ENCODE assay signal across 8 cellular contexts in the genomic region with DNA sequence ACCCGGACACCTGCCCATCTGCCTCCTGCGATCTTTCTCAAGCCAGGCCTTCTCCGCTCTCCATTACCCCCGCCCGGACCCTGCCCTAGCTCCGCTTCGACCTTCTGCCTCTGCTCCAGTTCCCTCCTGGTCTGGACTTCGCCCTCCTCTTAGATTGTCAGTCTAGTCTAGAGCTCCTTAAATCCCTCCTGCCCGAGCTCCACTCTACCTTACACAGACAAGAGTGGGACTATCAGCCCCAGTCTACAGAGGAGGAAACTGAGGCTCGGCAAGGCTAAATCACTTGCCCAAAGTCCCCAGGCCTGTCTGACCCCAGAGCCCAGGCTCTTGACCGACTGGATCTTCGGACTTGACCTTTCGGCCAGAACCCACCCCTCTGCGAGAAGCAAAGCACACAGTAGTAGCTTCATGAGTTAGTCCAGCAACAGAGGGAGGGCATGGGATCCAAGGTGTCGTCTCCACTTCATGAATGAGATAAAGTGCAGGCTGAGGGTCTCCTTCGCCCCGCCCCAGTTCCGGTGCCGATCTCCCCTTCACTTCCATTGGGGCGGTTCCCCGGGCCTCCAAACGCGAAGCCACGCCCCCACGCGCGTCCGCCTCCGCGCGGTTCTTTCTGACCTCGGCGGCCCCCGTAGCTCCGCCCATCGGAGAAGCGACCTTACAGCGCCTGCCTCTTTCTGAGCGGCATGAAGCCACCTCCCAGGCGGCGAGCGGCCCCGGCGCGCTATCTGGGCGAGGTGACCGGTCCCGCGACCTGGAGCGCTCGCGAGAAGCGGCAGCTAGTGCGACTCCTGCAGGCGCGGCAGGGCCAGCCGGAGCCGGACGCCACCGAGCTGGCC. TPM values are rescaled to one million over a fixed set of nuclear protein-coding genes. Genes with fewer than 3 reads are reported as not detected.
DNase-seq lines count a peak whose midpoint lies in the region; ATAC-seq and TF ChIP-seq lines count a peak whose summit lies in the region.

A gene with protein sequence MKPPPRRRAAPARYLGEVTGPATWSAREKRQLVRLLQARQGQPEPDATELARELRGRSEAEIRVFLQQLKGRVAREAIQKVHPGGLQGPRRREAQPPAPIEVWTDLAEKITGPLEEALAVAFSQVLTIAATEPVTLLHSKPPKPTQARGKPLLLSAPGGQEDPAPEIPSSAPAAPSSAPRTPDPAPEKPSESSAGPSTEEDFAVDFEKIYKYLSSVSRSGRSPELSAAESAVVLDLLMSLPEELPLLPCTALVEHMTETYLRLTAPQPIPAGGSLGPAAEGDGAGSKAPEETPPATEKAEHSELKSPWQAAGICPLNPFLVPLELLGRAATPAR (plus strand): TSS at position 658 of the 839 bp plus-strand sequence. CDS start 29 bp downstream, at position 687.

- H3K27ac ChIP-seq in BLaER1 (0 out of 2 replicates have a peak within 1 kb of the TSS, but pooled peaks have one; percentile 48), right lobe of liver (peak within 1 kb of the TSS; percentile 66 to 81 (median 72))

- peaks cover 89% of the 10 kb centered on the region for H4K20me1 ChIP-seq in BLaER1

- H3K4me1 ChIP-seq in BLaER1: peaks cover 76% of the 10 kb centered on the region
- H3K4me1 ChIP-seq in right lobe of liver: peaks cover 0 to 41% (median 15%) of the 10 kb centered on the region in 4 donors

- 10% methylated on average over 20 of the region's 60 CpGs for WGBS in right lobe of liver (ENCODE audit: insufficient coverage, low coverage, low lambda C conversion rate, missing lambda C conversion rate)

- H3K4me2 ChIP-seq in BLaER1: peak within 1 kb of the TSS; percentile 99

- DNase-seq in NCI-H748 treated with DMSO at 0.1 percent for 48 hours (lab: John Stamatoyannopoulos, UW): peak; percentile 77
- DNase-seq in activated CD4-positive, alpha-beta T cell treated with anti-CD3 and anti-CD28 coated beads, Interleukin-2, amount 50 U/mL, for 4 hours: peak; percentile 95
- peak; percentile 78 to 91 for DNase-seq in dermis microvascular lymphatic vessel endothelial cell (ENCODE audit: low read depth in 2 of 2)
- DNase-seq in right lobe of liver: peak; percentile 97 to 98 (median 97)
- DNase-seq in stimulated activated CD4-positive, alpha-beta T cell treated with anti-CD3 and anti-CD28 coated beads, Interleukin-4, amount 100 ng/mL, for 24 hours: peak; percentile 96

- H3K36me3 ChIP-seq in BLaER1 (peaks cover 19% of the 10 kb centered on the region), right lobe of liver (peaks cover 0 to 8% (median 0%) of the 10 kb centered on the region in 4 donors)

- H3K9ac ChIP-seq in BLaER1: peak within 1 kb of the TSS; percentile 72

- TF ChIP-seq CTCF in right lobe of liver (IDR thresholded peaks at IDR 0.05): no peak

- no peaks in the 10 kb centered on the region for H3K9me3 ChIP-seq in BLaER1
- H3K9me3 ChIP-seq in right lobe of liver: no peaks in the 10 kb centered on the region

- H3K27me3 ChIP-seq in BLaER1 (peaks cover 51% of the 10 kb centered on the region), right lobe of liver (no peaks in the 10 kb centered on the region)

- H3K4me3 ChIP-seq in BLaER1 (peak within 1 kb of the TSS; percentile 72), right lobe of liver (peak within 1 kb of the TSS; percentile 83 to 95 (median 85))

- ATAC-seq in GM19324 (IDR thresholded peaks at IDR 0.05; ENCODE audit: low FRiP score, unreplicated experiment) (peak; percentile 74), HG03521 (IDR thresholded peaks at IDR 0.05; ENCODE audit: unreplicated experiment) (peak; percentile 57), right lobe of liver (peak; percentile 49 to 62 (median 62))

- peak; percentile 50 for TF ChIP-seq POLR2A in right lobe of liver (IDR thresholded peaks at IDR 0.05)

- intact Hi-C loops in right lobe of liver (cut with DNase I): no loop called here

RNA-seq across cellular contexts. Expression of the gene that starts here (rescaled TPM):
- total RNA-seq in dermis microvascular lymphatic vessel endothelial cell: 5.1 and 5.8 TPM in 2 replicates
- 1 to 10 TPM; 3.5 to 7.8 (median 5.2) TPM for total RNA-seq in right lobe of liver

Comparison
In these comparisons a context has a peak if more than half of its experiments do, and no peak if none do; other contexts are left out.
1. Peak in every context shown above with its lines: DNase-seq, ATAC-seq, H3K4me3 ChIP-seq and H3K27ac ChIP-seq.